ENCODE assay signal across 24 cellular contexts in the genomic region with DNA sequence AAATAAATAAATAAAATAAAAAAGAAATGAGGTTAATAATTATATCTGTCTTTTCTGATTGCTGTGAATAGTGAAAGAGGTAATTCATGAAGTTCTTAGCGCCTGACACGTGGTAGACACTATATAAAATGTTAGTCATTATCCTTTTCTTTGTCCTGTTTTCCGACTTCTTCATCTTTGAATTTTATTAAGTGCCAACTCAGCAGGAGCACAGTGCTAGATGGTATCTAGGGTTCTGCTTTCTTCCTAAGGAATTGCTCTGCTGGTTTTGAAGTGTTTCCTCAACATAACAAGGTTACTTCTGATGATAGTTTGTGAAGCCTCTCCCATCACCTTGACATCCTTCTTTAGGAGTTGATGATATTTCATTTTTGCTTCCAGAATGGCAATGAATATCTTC.
"Had no signal": no experiment of that assay in that cellular context is flagged by ENCODE, and none has a peak within 500 bp of the region (broad histone marks: within the 10 kb centered on the region; RNA-seq: fewer than 3 reads in every experiment).

No MANE protein-coding gene starts in this region.

- H3K27me3 Mint-ChIP-seq: naive B cell; progenitor cell of endocrine pancreas; stimulated activated naive CD8-positive, alpha-beta T cell treated with anti-CD3 and anti-CD28 coated beads, Interleukin-15, Interleukin-2, amounts not matched to agents 100 ng/mL and 50 ng/mL, for 24 hours had no signal

- H3K36me3 Mint-ChIP-seq: mesothelial cell of epicardium; naive B cell; natural killer cell; stimulated activated effector memory CD8-positive, alpha-beta T cell treated with anti-CD3 and anti-CD28 coated beads, Interleukin-12 subunit alpha, Interleukin-12 subunit beta, amount 100 ng/mL, for 72 hours had no signal

- FAIRE-seq: keratinocyte had no signal

- H3K4me1 ChIP-seq: left ventricle myocardium inferior, right atrium auricular region, spleen, testis, thyroid gland, transverse colon, upper lobe of left lung had no signal

- H3K4me3 Mint-ChIP-seq: mesothelial cell of epicardium; naive B cell; natural killer cell; stimulated activated effector memory CD8-positive, alpha-beta T cell treated with anti-CD3 and anti-CD28 coated beads, Interleukin-12 subunit alpha, Interleukin-12 subunit beta, amount 100 ng/mL, for 72 hours; stimulated activated naive CD8-positive, alpha-beta T cell treated with anti-CD3 and anti-CD28 coated beads, Interleukin-15, Interleukin-2, amounts not matched to agents 100 ng/mL and 50 ng/mL, for 24 hours had no signal

- DNase-seq: hippocampal formation; kidney glomerular epithelial cell; left colon; left ventricle myocardium inferior; mesendoderm; naive B cell; natural killer cell; ovary; spleen; stimulated activated CD4-positive, alpha-beta T cell treated with anti-CD3 and anti-CD28 coated beads, Interleukin-4, amount 100 ng/mL, for 24 hours; stimulated activated naive CD4-positive, alpha-beta T cell; testis; thyroid gland; transverse colon; upper lobe of left lung had no signal

- H3K27ac Mint-ChIP-seq: mesothelial cell of epicardium; natural killer cell; progenitor cell of endocrine pancreas; stimulated activated effector memory CD8-positive, alpha-beta T cell treated with anti-CD3 and anti-CD28 coated beads, Interleukin-12 subunit alpha, Interleukin-12 subunit beta, amount 100 ng/mL, for 72 hours; stimulated activated naive CD8-positive, alpha-beta T cell treated with anti-CD3 and anti-CD28 coated beads, Interleukin-15, Interleukin-2, amounts not matched to agents 100 ng/mL and 50 ng/mL, for 24 hours had no signal

- H3K4me3 ChIP-seq: left ventricle myocardium inferior, lung, ovary, right atrium auricular region, skin epidermis, spleen, testis, thyroid gland, transverse colon, upper lobe of left lung had no signal

- H3K27me3 ChIP-seq: ovary, right atrium auricular region, spleen, testis, thyroid gland, transverse colon, upper lobe of left lung had no signal

- H3K9me3 Mint-ChIP-seq: mesothelial cell of epicardium; naive B cell; natural killer cell; stimulated activated effector memory CD8-positive, alpha-beta T cell treated with anti-CD3 and anti-CD28 coated beads, Interleukin-12 subunit alpha, Interleukin-12 subunit beta, amount 100 ng/mL, for 72 hours; stimulated activated naive CD8-positive, alpha-beta T cell treated with anti-CD3 and anti-CD28 coated beads, Interleukin-15, Interleukin-2, amounts not matched to agents 100 ng/mL and 50 ng/mL, for 24 hours had no signal

- H3K27ac ChIP-seq: left ventricle myocardium inferior, right atrium auricular region, spleen, thyroid gland, transverse colon, upper lobe of left lung had no signal

- H3K4me1 Mint-ChIP-seq: natural killer cell; stimulated activated effector memory CD8-positive, alpha-beta T cell treated with anti-CD3 and anti-CD28 coated beads, Interleukin-12 subunit alpha, Interleukin-12 subunit beta, amount 100 ng/mL, for 72 hours had no signal

- H3K36me3 ChIP-seq: left ventricle myocardium inferior, ovary, right atrium auricular region, spleen, thyroid gland, transverse colon, upper lobe of left lung had no signal

- H3K9me3 ChIP-seq: left ventricle myocardium inferior, ovary, right atrium auricular region, spleen, testis, thyroid gland, transverse colon, upper lobe of left lung had no signal

- ATAC-seq: left colon; natural killer cell; sciatic nerve; stimulated activated effector memory CD8-positive, alpha-beta T cell treated with anti-CD3 and anti-CD28 coated beads, Interleukin-12 subunit alpha, Interleukin-12 subunit beta, amount 100 ng/mL, for 72 hours had no signal
